29 cellular contexts compared by ENCODE assay signal in genomic region chr19:6453951-6454565, GRCh38. TPM values are rescaled to one million over a fixed set of nuclear protein-coding genes. Genes with fewer than 3 reads are reported as not detected.
"Had no signal": no experiment of that assay in that cellular context is flagged by ENCODE, and none has a peak within 500 bp of the region (broad histone marks: within the 10 kb centered on the region; RNA-seq: fewer than 3 reads in every experiment).

No MANE protein-coding gene starts in this region.

- H3K9ac ChIP-seq: KMS-11, SK-N-SH had no signal

- ATAC-seq: HepG2, Panc1, PC-3, T-cell had no signal

- H3K9me3 ChIP-seq: SK-N-SH had no signal

- FAIRE-seq: HepG2 had no signal

- H3K27ac ChIP-seq: KMS-11, RWPE1 had no signal

- DNase-seq: IMR-90, Kasumi-1, MM.1S, NCI-H1048, NCI-H1105, NCI-H1417, NCI-H1436 treated with DMSO at 0.1 percent for 48 hours, NCI-H1694 treated with DMSO at 0.1 percent for 48 hours, NCI-H1930, NCI-H2081, NCI-H2171, NCI-H226, NCI-H446, NCI-H510A, NCI-H524 treated with DMSO at 0.1 percent for 48 hours, NCI-H69, NCI-H774, PC-3, SHP77, SK-N-SH, SW 1271 had no signal

- H3K4me2 ChIP-seq: KMS-11, SK-N-SH had no signal

RNA-seq across cellular contexts. Expression of gene CRB3, which starts 10.0 kb away (rescaled TPM):
- total RNA-seq: HT1080, IMR-90 had no signal
- polyA plus RNA-seq: IMR-90, SK-N-SH had no signal

RNA-seq across cellular contexts. Expression of gene SLC25A41, which starts 20.5 kb away (rescaled TPM):
- total RNA-seq: IMR-90, M059J had no signal
- polyA plus RNA-seq: IMR-90 had no signal

RNA-seq across cellular contexts. Expression of gene DENND1C, which starts 27.5 kb away (rescaled TPM):
- total RNA-seq: IMR-90, M059J, PC-3, SK-MEL-5 had no signal
- polyA plus RNA-seq: IMR-90 had no signal
